Comparison of ENCODE assay signal across 9 cellular contexts in the genomic region with DNA sequence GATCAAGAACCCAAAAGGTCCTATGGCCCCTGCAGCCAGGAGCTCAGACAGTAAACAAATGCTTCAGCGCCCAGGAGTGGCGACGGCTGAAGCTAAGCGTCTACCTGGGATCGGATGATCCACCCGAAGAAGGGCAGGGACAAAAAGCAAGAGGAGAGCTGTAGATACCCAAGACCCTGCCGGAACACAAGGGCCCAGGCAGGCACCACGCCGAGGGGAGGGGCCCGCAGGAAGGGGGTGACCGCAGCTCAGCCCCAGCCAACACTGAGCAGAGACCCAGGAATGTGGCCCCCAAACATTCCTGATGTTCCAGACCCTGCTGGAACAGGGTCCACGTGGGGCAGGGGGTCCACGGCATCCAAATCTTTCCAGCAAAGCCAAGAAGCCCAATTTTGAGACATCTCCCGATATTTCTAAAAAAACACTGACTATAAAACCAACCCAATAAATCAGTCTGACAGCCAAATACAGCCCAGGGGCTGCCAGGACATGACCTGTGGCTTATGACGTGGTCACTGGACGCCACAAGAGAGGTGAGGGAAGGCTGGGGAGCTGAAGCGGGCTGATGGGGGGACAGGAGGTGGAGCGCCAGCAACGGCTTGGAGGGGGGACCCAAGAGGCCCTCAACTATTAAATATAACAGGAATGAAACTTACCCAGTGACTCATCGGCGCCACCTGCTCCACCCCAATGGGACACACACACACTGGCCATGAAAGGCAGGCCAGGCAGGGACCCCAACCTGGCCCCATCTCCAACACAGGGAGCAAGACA. TPM values are rescaled to one million over a fixed set of nuclear protein-coding genes. Genes with fewer than 3 reads are reported as not detected.
DNase-seq lines count a peak whose midpoint lies in the region; ATAC-seq and TF ChIP-seq lines count a peak whose summit lies in the region.
"Had no signal": no experiment of that assay in that cellular context is flagged by ENCODE, and none has a peak within 500 bp of the region (broad histone marks: within the 10 kb centered on the region; RNA-seq: fewer than 3 reads in every experiment).

No MANE protein-coding gene starts in this region.

- no peak overlapping the region for H3K4me3 ChIP-seq in PC-9
- H3K4me3 ChIP-seq in mucosa of descending colon, result no peak overlapping the region

- no peaks in the 10 kb centered on the region for H3K36me3 ChIP-seq in PC-9 (ENCODE audit: low read depth)
- no peaks in the 10 kb centered on the region for H3K36me3 ChIP-seq in mucosa of descending colon (ENCODE audit: low read depth)

- H3K9me2 ChIP-seq in PC-9 (ENCODE audit: insufficient read depth), result no peaks in the 10 kb centered on the region

- CTCF ChIA-PET in PC-9 (lab: Charles Lee), result no interaction called here
- CTCF ChIA-PET in CD4-positive, alpha-beta T cell (lab: Charles Lee), result no interaction called here

- DNase-seq in PC-9, result peak in 1 of 2 experiments; percentile 45
- DNase-seq in glomerular visceral epithelial cell (ENCODE audit: extremely low spot score), result peak; percentile 51
- DNase-seq in mucosa of descending colon, result no peak
- DNase-seq in left lobe of liver (ENCODE audit: low spot score), result no peak
- DNase-seq in CD4-positive, alpha-beta T cell, result no peak
- DNase-seq: effector CD4-positive, alpha-beta T cell had no signal

- H3K9me3 ChIP-seq in PC-9 (ENCODE audit: insufficient read depth, low read depth) (no peaks in the 10 kb centered on the region), mucosa of descending colon (no peaks in the 10 kb centered on the region)
- no peaks in the 10 kb centered on the region for H3K9me3 ChIP-seq in CD4-positive, alpha-beta T cell (ENCODE audit: control insufficient read depth, low read length)

- H3K27ac Mint-ChIP-seq in stimulated activated memory B cell treated with anti-CD40 and anti-IgM and Interleukin-4, amounts not matched to agents 10 μg/mL and 1 μg/mL and 100 μg/mL, for 72 hours, result no peak overlapping the region
- no peak overlapping the region for H3K27ac Mint-ChIP-seq in CD4-positive, alpha-beta T cell

- no TSS peak for BruUV-seq in PC-9 (replicated peaks; lab: Mats Ljungman, UMichigan)

- TF ChIP-seq CTCF in PC-9 (conservative IDR thresholded peaks at IDR 0.05), result no peak; the same call in 1 of the 2 replicates
- no peak for TF ChIP-seq CTCF in mucosa of descending colon (IDR thresholded peaks at IDR 0.05)
- no peak for TF ChIP-seq CTCF in CD4-positive, alpha-beta T cell (IDR thresholded peaks at IDR 0.05)

- H3K27ac ChIP-seq in PC-9, result peak overlapping the region; percentile 66; the same call in 1 of the 2 replicates
- H3K27ac ChIP-seq in CD4-positive, alpha-beta T cell (ENCODE audit: low read depth, low read length), result no peak overlapping the region

- ATAC-seq in GM18861 (IDR thresholded peaks at IDR 0.05; ENCODE audit: unreplicated experiment) (peak; percentile 42), mucosa of descending colon (no peak), HG02884 (IDR thresholded peaks at IDR 0.05; ENCODE audit: unreplicated experiment) (no peak), left lobe of liver (no peak)
- peak; percentile 37 for ATAC-seq in stimulated activated memory B cell treated with anti-CD40 and anti-IgM and Interleukin-4, amounts not matched to agents 10 μg/mL and 1 μg/mL and 100 μg/mL, for 72 hours
- no peak for ATAC-seq in CD4-positive, alpha-beta T cell (ENCODE audit: poor library complexity)

- H3K79me2 ChIP-seq in PC-9 (ENCODE audit: low read depth), result peaks cover 89% of the 10 kb centered on the region

- H3K27me3 Mint-ChIP-seq in stimulated activated memory B cell treated with anti-CD40 and anti-IgM and Interleukin-4, amounts not matched to agents 10 μg/mL and 1 μg/mL and 100 μg/mL, for 72 hours, result no peaks in the 10 kb centered on the region
- no peaks in the 10 kb centered on the region for H3K27me3 Mint-ChIP-seq in CD4-positive, alpha-beta T cell

- H4K20me1 ChIP-seq in PC-9 (ENCODE audit: insufficient read depth), result peaks cover 65% of the 10 kb centered on the region

- no peak overlapping the region for H2AFZ ChIP-seq in PC-9

- H3K4me1 ChIP-seq in PC-9 (replicated peaks; ENCODE audit: insufficient read depth), result peaks cover 54% of the 10 kb centered on the region
- H3K4me1 ChIP-seq in mucosa of descending colon (ENCODE audit: low read depth), result peaks cover 37% of the 10 kb centered on the region

- intact Hi-C loops in PC-9 (cut with micrococcal nuclease; ENCODE audit: unreplicated experiment) (loop anchor here (2.0 to 5.0 kb wide), 3 partner anchors 56 to 219 kb away; no protein-coding TSS in a partner anchor), mucosa of descending colon (cut with DNase I, micrococcal nuclease) (no loop called here)
- intact Hi-C loops in CD4-positive, alpha-beta T cell (cut with DNase I, micrococcal nuclease), result no loop called here

- POLR2A ChIA-PET in PC-9 (lab: Charles Lee; ENCODE audit: unreplicated experiment), result no interaction called here
- POLR2A ChIA-PET in CD4-positive, alpha-beta T cell (lab: Charles Lee), result no interaction called here

- no peaks in the 10 kb centered on the region for H3K27me3 ChIP-seq in PC-9 (ENCODE audit: insufficient read depth, low read depth)
- no peaks in the 10 kb centered on the region for H3K27me3 ChIP-seq in CD4-positive, alpha-beta T cell (ENCODE audit: control insufficient read depth, insufficient read depth, low read length)

- peaks cover 15% of the 10 kb centered on the region for H3K36me3 Mint-ChIP-seq in stimulated activated memory B cell treated with anti-CD40 and anti-IgM and Interleukin-4, amounts not matched to agents 10 μg/mL and 1 μg/mL and 100 μg/mL, for 72 hours
- no peaks in the 10 kb centered on the region for H3K36me3 Mint-ChIP-seq in CD4-positive, alpha-beta T cell (ENCODE audit: low read depth)

- H3K4me2 ChIP-seq in PC-9, result peak overlapping the region; percentile 65

- peaks cover 51% of the 10 kb centered on the region for H3F3A ChIP-seq in PC-9 (ENCODE audit: insufficient read depth, low read depth)

- peaks cover 65% of the 10 kb centered on the region for H3K4me1 Mint-ChIP-seq in stimulated activated memory B cell treated with anti-CD40 and anti-IgM and Interleukin-4, amounts not matched to agents 10 μg/mL and 1 μg/mL and 100 μg/mL, for 72 hours
- H3K4me1 Mint-ChIP-seq in CD4-positive, alpha-beta T cell (ENCODE audit: low read depth), result peaks cover 42% of the 10 kb centered on the region

- H3K9me3 Mint-ChIP-seq in stimulated activated memory B cell treated with anti-CD40 and anti-IgM and Interleukin-4, amounts not matched to agents 10 μg/mL and 1 μg/mL and 100 μg/mL, for 72 hours, result peaks cover under 1% of the 10 kb centered on the region
- no peaks in the 10 kb centered on the region for H3K9me3 Mint-ChIP-seq in CD4-positive, alpha-beta T cell

- no peak overlapping the region for H3K4me3 Mint-ChIP-seq in stimulated activated memory B cell treated with anti-CD40 and anti-IgM and Interleukin-4, amounts not matched to agents 10 μg/mL and 1 μg/mL and 100 μg/mL, for 72 hours
- no peak overlapping the region for H3K4me3 Mint-ChIP-seq in CD4-positive, alpha-beta T cell

RNA-seq across cellular contexts. Expression of gene NCOR2, which starts 58.9 kb away (rescaled TPM):
- total RNA-seq in PC-9 (2021) (319 and 368 TPM in 2 replicates), mucosa of descending colon (100 to 1,000 TPM; 159 to 269 (median 161) TPM), left lobe of liver (58.3 TPM)
- 100 to 1,000 TPM; 133 to 140 TPM for total RNA-seq in CD4-positive, alpha-beta T cell

Comparison
In these comparisons a context has a peak if more than half of its experiments do, and no peak if none do; other contexts are left out.
1. ATAC-seq: peak in GM18861 (single experiment) and stimulated activated memory B cell treated with anti-CD40 and anti-IgM and Interleukin-4, amounts not matched to agents 10 μg/mL and 1 μg/mL and 100 μg/mL, for 72 hours (single experiment); none in mucosa of descending colon (single experiment), HG02884 (single experiment), left lobe of liver (single experiment) and CD4-positive, alpha-beta T cell (single experiment).